ENCODE assay signal across 1 cellular context in genomic region chr16:28975158-28975603, GRCh38.
TF ChIP-seq lines count a peak whose summit lies in the region.

No MANE protein-coding gene starts in this region.

TF ChIP-seq in H1, 55 proteins besides CTCF, POLR2A, EP300 and RAD21:
- TF ChIP-seq GABPA (IDR thresholded peaks at IDR 0.05; ENCODE audit: borderline replicate concordance, insufficient read depth, low read length) (no peak), SUZ12 (IDR thresholded peaks at IDR 0.05; ENCODE audit: low read length) (no peak), GTF2F1 (IDR thresholded peaks at IDR 0.05; ENCODE audit: borderline replicate concordance, low read depth, low read length) (no peak), TAF7 (optimal IDR thresholded peaks at IDR 0.05; ENCODE audit: borderline replicate concordance, low read depth, low read length) (no peak)
